1 cellular context compared by ENCODE assay signal in genomic region chr19:1874554-1875185, GRCh38.
TF ChIP-seq lines count a peak whose summit lies in the region.

No MANE protein-coding gene starts in this region.

TF ChIP-seq in IMR-90, 13 proteins besides CTCF, POLR2A, EP300 and RAD21 (continued from another document):
- TF ChIP-seq CEBPB (IDR thresholded peaks at IDR 0.05; ENCODE audit: low read depth, low read length), result no peak
- TF ChIP-seq RFX5 (IDR thresholded peaks at IDR 0.05; ENCODE audit: low read depth, low read length), result no peak
- no peak for TF ChIP-seq RCOR1 (IDR thresholded peaks at IDR 0.05; ENCODE audit: insufficient replicate concordance, low read length)
- no peak for TF ChIP-seq SMC3 (IDR thresholded peaks at IDR 0.05; ENCODE audit: low read depth, low read length)
- TF ChIP-seq USF2 (IDR thresholded peaks at IDR 0.05; ENCODE audit: low read depth, low read length), result no peak
- TF ChIP-seq MAZ (IDR thresholded peaks at IDR 0.05; ENCODE audit: borderline replicate concordance, low read depth, low read length), result no peak
- no peak for TF ChIP-seq ELK1 (IDR thresholded peaks at IDR 0.05; ENCODE audit: borderline replicate concordance, low read depth, low read length)
- no peak for TF ChIP-seq NFE2L2 (IDR thresholded peaks at IDR 0.05; ENCODE audit: low read depth, low read length)
- TF ChIP-seq FOS (IDR thresholded peaks at IDR 0.05; ENCODE audit: low read depth, low read length), result no peak
- no peak for TF ChIP-seq MAFK (IDR thresholded peaks at IDR 0.05; ENCODE audit: low read depth, low read length)
- TF ChIP-seq BHLHE40 (IDR thresholded peaks at IDR 0.05; ENCODE audit: low read depth, low read length), result no peak
- TF ChIP-seq CHD1 (IDR thresholded peaks at IDR 0.05; ENCODE audit: low read depth, low read length), result no peak
